In the genomic region with DNA sequence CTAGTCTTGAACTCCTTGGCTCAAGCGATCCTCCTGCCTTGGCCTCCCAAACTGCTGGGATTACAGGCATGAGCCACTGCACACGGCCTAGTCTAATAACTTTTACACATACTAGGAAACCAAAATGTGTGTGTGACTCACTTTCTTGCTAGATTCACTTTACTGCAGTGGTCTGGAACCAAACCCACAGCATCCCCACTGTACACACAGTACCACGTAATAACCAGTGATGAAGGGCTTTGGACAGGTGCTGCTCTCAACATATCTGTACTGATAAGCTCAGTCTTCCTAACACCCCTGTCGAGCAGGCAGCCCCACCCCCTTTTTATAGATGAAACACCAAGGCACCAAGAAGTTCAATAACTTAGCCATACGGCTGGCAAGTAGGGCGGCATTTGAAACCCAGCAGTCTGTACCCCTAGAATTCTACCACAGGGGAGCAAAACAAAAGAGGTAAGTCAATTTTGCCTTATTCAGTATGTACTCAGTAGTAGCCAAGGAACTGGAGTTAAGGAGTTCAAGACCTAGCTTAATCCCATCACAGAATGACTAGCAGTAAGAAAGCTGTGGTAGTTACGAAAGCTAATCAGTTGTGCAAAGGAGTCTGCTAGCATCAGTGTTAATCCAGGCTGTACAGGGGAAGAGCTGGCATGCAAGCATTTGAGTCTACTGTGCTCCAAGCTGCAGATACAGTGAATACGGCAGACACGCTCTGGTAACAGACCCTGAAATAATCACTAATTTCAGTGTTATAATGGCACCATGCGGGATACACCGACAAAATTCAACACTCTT, we compare ENCODE assay signal across 15 cellular contexts. TPM values are rescaled to one million over a fixed set of nuclear protein-coding genes. Genes with fewer than 3 reads are reported as not detected.
DNase-seq lines count a peak whose midpoint lies in the region; ATAC-seq, FAIRE-seq and TF ChIP-seq lines count a peak whose summit lies in the region.
"Had no signal": no experiment of that assay in that cellular context is flagged by ENCODE, and none has a peak within 500 bp of the region (broad histone marks: within the 10 kb centered on the region; RNA-seq: fewer than 3 reads in every experiment).

No MANE protein-coding gene starts in this region.

- peaks cover 61% of the 10 kb centered on the region for H3K4me1 Mint-ChIP-seq in activated T-cell treated with anti-CD3 and anti-CD28 coated beads, Interleukin-2, amount 50 U/mL, for 24 hours (ENCODE audit: low read depth)
- H3K4me1 Mint-ChIP-seq in T-helper 1 cell treated with Interleukin-12 subunit alpha and Interleukin-12 subunit beta and Interleukin-4 antibody, amounts not matched to agents 30 μg/mL and 1 μg/mL, for 36 hours (ENCODE audit: low read depth) = peaks cover 25% of the 10 kb centered on the region

- POLR2A ChIA-PET in GM12878 (lab: Charles Lee) = interaction anchor here (0.7 kb wide), 1 partner anchor 51 kb away, joined by 4 read pairs; no protein-coding TSS in a partner anchor

- no peak overlapping the region for H3K27ac ChIP-seq in GM12878 (ENCODE audit: control insufficient read depth, insufficient read depth)
- H3K27ac ChIP-seq: gastrocnemius medialis, Peyer's patch, skin epidermis had no signal

- H3K4me1 ChIP-seq in GM12878 (ENCODE audit: control insufficient read depth, insufficient read depth, low read length) = peaks cover 11% of the 10 kb centered on the region

- no peaks in the 10 kb centered on the region for H3K9me3 ChIP-seq in GM12878 (replicated peaks; ENCODE audit: control insufficient read depth, insufficient read depth, low read length)
- H3K9me3 ChIP-seq: gastrocnemius medialis, Peyer's patch had no signal

- peaks cover 9 to 22% of the 10 kb centered on the region in 2 experiments for H3K36me3 ChIP-seq in GM12878 (ENCODE audit: control insufficient read depth in 2 of 2, insufficient read depth in 2 of 2, low read length in 1 of 2)

- H3K36me3 Mint-ChIP-seq in activated T-cell treated with anti-CD3 and anti-CD28 coated beads, Interleukin-2, amount 50 U/mL, for 24 hours (ENCODE audit: low read depth) = peaks cover 91% of the 10 kb centered on the region
- H3K36me3 Mint-ChIP-seq in T-helper 1 cell treated with Interleukin-12 subunit alpha and Interleukin-12 subunit beta and Interleukin-4 antibody, amounts not matched to agents 30 μg/mL and 1 μg/mL, for 36 hours (ENCODE audit: low read depth) = peaks cover 21% of the 10 kb centered on the region

- no peak overlapping the region for H3K9ac ChIP-seq in GM12878 (ENCODE audit: control insufficient read depth, insufficient read depth, low read length)

- no peaks in the 10 kb centered on the region for H3K27me3 Mint-ChIP-seq in activated T-cell treated with anti-CD3 and anti-CD28 coated beads, Interleukin-2, amount 50 U/mL, for 24 hours
- no peaks in the 10 kb centered on the region for H3K27me3 Mint-ChIP-seq in T-helper 1 cell treated with Interleukin-12 subunit alpha and Interleukin-12 subunit beta and Interleukin-4 antibody, amounts not matched to agents 30 μg/mL and 1 μg/mL, for 36 hours (ENCODE audit: low read depth)

- ATAC-seq in GM12878 = peak; percentile 5; the same call in 1 of the 3 replicates
- ATAC-seq: gastrocnemius medialis had no signal

- peak overlapping the region; percentile 11 for H3K4me3 Mint-ChIP-seq in activated T-cell treated with anti-CD3 and anti-CD28 coated beads, Interleukin-2, amount 50 U/mL, for 24 hours
- H3K4me3 Mint-ChIP-seq in T-helper 1 cell treated with Interleukin-12 subunit alpha and Interleukin-12 subunit beta and Interleukin-4 antibody, amounts not matched to agents 30 μg/mL and 1 μg/mL, for 36 hours = no peak overlapping the region

- SMC1A ChIA-PET in GM12878 (lab: Charles Lee; ENCODE audit: uncharacterized antibody, unreplicated experiment) = interaction anchor here (1.2 to 1.7 kb wide), 4 partner anchors 11 to 68 kb away, joined by 3 to 5 read pairs (median 4); no protein-coding TSS in a partner anchor

- TF ChIP-seq CTCF in GM12878 (IDR thresholded peaks at IDR 0.05 in 2 of 3, conservative IDR thresholded peaks at IDR 0.05 in 1 of 3; ENCODE audit: control insufficient read depth in 2 of 3, extremely low read depth in 1 of 3, insufficient read depth in 1 of 3, low read depth in 3 of 3, low read length in 3 of 3) = no peak

- no peak for TF ChIP-seq POLR2A in GM12878 (IDR thresholded peaks at IDR 0.05; ENCODE audit: low read depth, low read length)

- TF ChIP-seq RAD21 in GM12878 (IDR thresholded peaks at IDR 0.05; ENCODE audit: insufficient read depth, low read depth, low read length) = no peak

- peaks cover 4% of the 10 kb centered on the region; the same call in 1 of the 2 replicates for H4K20me1 ChIP-seq in GM12878 (ENCODE audit: control insufficient read depth, insufficient read depth)

- H3K27me3 ChIP-seq in GM12878 (replicated peaks in 1 of 2; ENCODE audit: control insufficient read depth in 2 of 2, insufficient read depth in 2 of 2, low read length in 1 of 2) = no peaks in the 10 kb centered on the region
- H3K27me3 ChIP-seq: gastrocnemius medialis, Peyer's patch had no signal

- no peaks in the 10 kb centered on the region for H3K9me3 Mint-ChIP-seq in activated T-cell treated with anti-CD3 and anti-CD28 coated beads, Interleukin-2, amount 50 U/mL, for 24 hours
- H3K9me3 Mint-ChIP-seq in T-helper 1 cell treated with Interleukin-12 subunit alpha and Interleukin-12 subunit beta and Interleukin-4 antibody, amounts not matched to agents 30 μg/mL and 1 μg/mL, for 36 hours = no peaks in the 10 kb centered on the region

- DNase-seq in activated T-cell treated with anti-CD3 and anti-CD28 coated beads, Interleukin-2, amount 50 U/mL, for 24 hours = no peak
- DNase-seq in activated T-cell treated with anti-CD3 and anti-CD28 coated beads, Interleukin-2, amount 50 U/mL, for 1 hour = no peak
- DNase-seq in GM12878 (ENCODE audit: low read depth, low spot score) = no peak
- peak; percentile 18 to 33 for DNase-seq in stimulated activated CD8-positive, alpha-beta memory T cell treated with anti-CD3 and anti-CD28 coated beads, Interleukin-2, amount 100 ng/mL, for 48 hours (ENCODE audit: low read depth in 2 of 2)
- no peak for DNase-seq in hippocampal formation (lab: John Stamatoyannopoulos, UW)
- DNase-seq in NCI-H2196 treated with DMSO at 0.1 percent for 48 hours (lab: John Stamatoyannopoulos, UW; ENCODE audit: unreplicated experiment) = no peak
- DNase-seq in GDM1 (lab: John Stamatoyannopoulos, UW) = no peak
- DNase-seq: cortex of kidney, gastrocnemius medialis, KBM-7, NCI-H2171 treated with DMSO at 0.1 percent for 48 hours, Peyer's patch had no signal

- 76% methylated on average over 11 of the region's 11 CpGs for WGBS in GM12878 (ENCODE audit: insufficient coverage, insufficient replicate concordance, low lambda C conversion rate, missing lambda C conversion rate)

- H2AFZ ChIP-seq in GM12878 (ENCODE audit: control insufficient read depth, low read depth, low read length) = no peak overlapping the region

- CTCF ChIA-PET in GM12878 (lab: Yijun Ruan, JAX) = interaction anchor here (0.7 to 2.4 kb wide), 4 partner anchors 60 to 162 kb away, joined by 3 to 12 read pairs (median 3); a partner anchor contains a TSS

- no peak for TF ChIP-seq EP300 in GM12878 (IDR thresholded peaks at IDR 0.05; ENCODE audit: borderline replicate concordance in 1 of 2, control insufficient read depth in 1 of 2, low read depth in 2 of 2, low read length in 2 of 2)

- H3K27ac Mint-ChIP-seq in activated T-cell treated with anti-CD3 and anti-CD28 coated beads, Interleukin-2, amount 50 U/mL, for 24 hours = peak overlapping the region; percentile 65
- H3K27ac Mint-ChIP-seq in T-helper 1 cell treated with Interleukin-12 subunit alpha and Interleukin-12 subunit beta and Interleukin-4 antibody, amounts not matched to agents 30 μg/mL and 1 μg/mL, for 36 hours = peak overlapping the region; percentile 55

- no TSS peak for BruUV-seq in GM12878 (replicated peaks; lab: Mats Ljungman, UMichigan)

- peak overlapping the region; percentile 41 for H3K4me2 ChIP-seq in GM12878 (ENCODE audit: control insufficient read depth, insufficient read depth)

- H3K79me2 ChIP-seq in GM12878 (ENCODE audit: control insufficient read depth, insufficient read depth, low read length) = peaks cover 88% of the 10 kb centered on the region

- in situ Hi-C loops in GM12878 (cut with MboI) = no loop called here

- H3K4me3 ChIP-seq in GM12878 = peak overlapping the region; percentile 19; the same call in 1 of the 2 replicates
- H3K4me3 ChIP-seq: gastrocnemius medialis, Peyer's patch, skin epidermis had no signal

- intact Hi-C loops in GM12878 (cut with micrococcal nuclease; ENCODE audit: unreplicated experiment) = no loop called here

- FAIRE-seq in GM12878 (lab: Jason Lieb, UNC) = no peak
- FAIRE-seq: GM18507 had no signal

- RAD21 ChIA-PET in GM12878 (lab: Charles Lee; ENCODE audit: unreplicated experiment) = no interaction called here

RNA-seq across cellular contexts. Expression of a gene that starts 4.9 kb away (rescaled TPM):
- 263 and 295 TPM in 2 replicates for total RNA-seq in GM12878 (2013; cell fraction: nucleolus; rRNA removed)
- 87.7 and 114 TPM in 2 replicates for total RNA-seq in GM12878 (2014; rRNA removed)
- total RNA-seq in GM12878 (2014; rRNA removed; fragmentation: Illumina TruSeq; extraction: Trizol) = 67.2 and 70.0 TPM in 2 replicates
- total RNA-seq in GM12878 (2021) = 221 and 238 TPM in 2 replicates
- polyA plus RNA-seq in GM12878 (2011; ENCODE audit: low read depth) = 71.5 TPM
- polyA plus RNA-seq in GM12878 (2011; rRNA removed) = 100 and 130 TPM in 2 replicates
- 75.3 and 81.4 TPM in 2 replicates for polyA plus RNA-seq in GM12878 (2011; cell fraction: cytosol; rRNA removed)
- polyA plus RNA-seq in GM12878 (2011; cell fraction: nucleus; rRNA removed) = 356 and 514 TPM in 2 replicates
- polyA plus RNA-seq in GM12878 (2012) = 113 and 151 TPM in 2 replicates
- 132 and 137 TPM in 2 replicates for polyA plus RNA-seq in GM12878 (2014; fragmentation: Illumina TruSeq; extraction: Trizol)
- 100 to 1,000 TPM; 128 to 149 TPM for polyA plus RNA-seq in GM12878 (2014; fragmentation: Nextera tagmentation; extraction: Ambion mirVana)
- polyA plus RNA-seq in GM12878 (2014; rRNA removed) = 107 and 126 TPM in 2 replicates
- polyA plus RNA-seq in GM12878 (2016; fragmentation: Nextera tagmentation; extraction: Ambion mirVana) = 100 to 1,000 TPM; 280 to 290 TPM
- polyA minus RNA-seq in GM12878 (2011; rRNA and poly(A)+ RNA removed) = 105 and 125 TPM in 2 replicates
- polyA minus RNA-seq in GM12878 (2011; cell fraction: cytosol; rRNA and poly(A)+ RNA removed) = 67.9 and 73.8 TPM in 2 replicates
- 91.4 and 160 TPM in 2 replicates for polyA minus RNA-seq in GM12878 (2011; cell fraction: nucleus; rRNA and poly(A)+ RNA removed)

RNA-seq across cellular contexts. Expression of a gene that starts 41.3 kb away (rescaled TPM):
- 47.7 and 53.8 TPM in 2 replicates for total RNA-seq in GM12878 (2013; cell fraction: nucleolus; rRNA removed)
- total RNA-seq in GM12878 (2014; rRNA removed) (13.0 and 13.3 TPM in 2 replicates), GM12878 (2014; rRNA removed; fragmentation: Illumina TruSeq; extraction: Trizol) (9.3 and 9.8 TPM in 2 replicates), GM12878 (2021) (19.1 and 19.6 TPM in 2 replicates)
- polyA plus RNA-seq in GM12878 (2011; ENCODE audit: low read depth) = 8.8 TPM
- polyA plus RNA-seq in GM12878 (2011; rRNA removed) (14.4 and 26.8 TPM in 2 replicates), GM12878 (2014; fragmentation: Illumina TruSeq; extraction: Trizol) (6.3 and 7.1 TPM in 2 replicates), GM12878 (2014; fragmentation: Nextera tagmentation; extraction: Ambion mirVana) (1 to 10 TPM; 4.9 to 9.6 TPM), GM12878 (2014; rRNA removed) (9.9 and 10.9 TPM in 2 replicates), GM12878 (2016; fragmentation: Nextera tagmentation; extraction: Ambion mirVana) (10 to 100 TPM; 18.6 to 20.6 TPM)
- 39.3 and 44.0 TPM in 2 replicates for polyA plus RNA-seq in GM12878 (2011; cell fraction: cytosol; rRNA removed)
- polyA plus RNA-seq in GM12878 (2011; cell fraction: nucleus; rRNA removed) = 20.3 and 21.5 TPM in 2 replicates
- polyA plus RNA-seq in GM12878 (2012) = 12.5 and 18.2 TPM in 2 replicates
- polyA minus RNA-seq in GM12878 (2011; rRNA and poly(A)+ RNA removed) = 79.8 and 118 TPM in 2 replicates
- polyA minus RNA-seq in GM12878 (2011; cell fraction: cytosol; rRNA and poly(A)+ RNA removed) = 38.6 and 43.2 TPM in 2 replicates
- polyA minus RNA-seq in GM12878 (2011; cell fraction: nucleus; rRNA and poly(A)+ RNA removed) = 11.7 and 20.7 TPM in 2 replicates

Comparison
In these comparisons a context has a peak if more than half of its experiments do, and no peak if none do; other contexts are left out.
1. DNase-seq: peak in stimulated activated CD8-positive, alpha-beta memory T cell treated with anti-CD3 and anti-CD28 coated beads, Interleukin-2, amount 100 ng/mL, for 48 hours (2 of 2); none in activated T-cell treated with anti-CD3 and anti-CD28 coated beads, Interleukin-2, amount 50 U/mL, for 24 hours (single experiment), activated T-cell treated with anti-CD3 and anti-CD28 coated beads, Interleukin-2, amount 50 U/mL, for 1 hour (single experiment), GM12878 (single experiment), hippocampal formation (0 of 2), NCI-H2196 treated with DMSO at 0.1 percent for 48 hours (single experiment) and GDM1 (single experiment).